Comparison of ENCODE assay signal across 1 cellular context in the genomic region with DNA sequence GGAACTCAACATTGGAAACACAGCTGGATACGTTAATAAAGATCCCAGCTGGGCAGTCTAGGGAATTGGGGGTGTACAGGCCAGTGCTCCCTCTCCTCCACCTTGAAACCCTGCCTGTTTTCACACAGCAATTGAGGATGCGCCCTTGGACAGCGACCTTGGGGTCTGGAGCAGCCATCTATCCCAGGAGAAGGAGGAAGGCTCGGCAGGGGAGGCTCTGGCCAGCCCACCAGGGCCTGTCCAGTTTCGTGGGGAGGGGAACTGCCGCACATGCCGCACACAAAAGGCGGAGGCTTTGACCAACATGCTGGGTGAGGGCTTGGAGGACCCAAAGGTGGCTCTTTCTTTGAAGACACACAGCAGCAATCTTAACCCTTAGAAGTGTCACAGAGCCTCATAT.
TF ChIP-seq lines count a peak whose summit lies in the region.

No MANE protein-coding gene starts in this region.

TF ChIP-seq in GM23338, 12 proteins besides CTCF, POLR2A, EP300 and RAD21 (continued from another document):
- TF ChIP-seq, protein P1, sequence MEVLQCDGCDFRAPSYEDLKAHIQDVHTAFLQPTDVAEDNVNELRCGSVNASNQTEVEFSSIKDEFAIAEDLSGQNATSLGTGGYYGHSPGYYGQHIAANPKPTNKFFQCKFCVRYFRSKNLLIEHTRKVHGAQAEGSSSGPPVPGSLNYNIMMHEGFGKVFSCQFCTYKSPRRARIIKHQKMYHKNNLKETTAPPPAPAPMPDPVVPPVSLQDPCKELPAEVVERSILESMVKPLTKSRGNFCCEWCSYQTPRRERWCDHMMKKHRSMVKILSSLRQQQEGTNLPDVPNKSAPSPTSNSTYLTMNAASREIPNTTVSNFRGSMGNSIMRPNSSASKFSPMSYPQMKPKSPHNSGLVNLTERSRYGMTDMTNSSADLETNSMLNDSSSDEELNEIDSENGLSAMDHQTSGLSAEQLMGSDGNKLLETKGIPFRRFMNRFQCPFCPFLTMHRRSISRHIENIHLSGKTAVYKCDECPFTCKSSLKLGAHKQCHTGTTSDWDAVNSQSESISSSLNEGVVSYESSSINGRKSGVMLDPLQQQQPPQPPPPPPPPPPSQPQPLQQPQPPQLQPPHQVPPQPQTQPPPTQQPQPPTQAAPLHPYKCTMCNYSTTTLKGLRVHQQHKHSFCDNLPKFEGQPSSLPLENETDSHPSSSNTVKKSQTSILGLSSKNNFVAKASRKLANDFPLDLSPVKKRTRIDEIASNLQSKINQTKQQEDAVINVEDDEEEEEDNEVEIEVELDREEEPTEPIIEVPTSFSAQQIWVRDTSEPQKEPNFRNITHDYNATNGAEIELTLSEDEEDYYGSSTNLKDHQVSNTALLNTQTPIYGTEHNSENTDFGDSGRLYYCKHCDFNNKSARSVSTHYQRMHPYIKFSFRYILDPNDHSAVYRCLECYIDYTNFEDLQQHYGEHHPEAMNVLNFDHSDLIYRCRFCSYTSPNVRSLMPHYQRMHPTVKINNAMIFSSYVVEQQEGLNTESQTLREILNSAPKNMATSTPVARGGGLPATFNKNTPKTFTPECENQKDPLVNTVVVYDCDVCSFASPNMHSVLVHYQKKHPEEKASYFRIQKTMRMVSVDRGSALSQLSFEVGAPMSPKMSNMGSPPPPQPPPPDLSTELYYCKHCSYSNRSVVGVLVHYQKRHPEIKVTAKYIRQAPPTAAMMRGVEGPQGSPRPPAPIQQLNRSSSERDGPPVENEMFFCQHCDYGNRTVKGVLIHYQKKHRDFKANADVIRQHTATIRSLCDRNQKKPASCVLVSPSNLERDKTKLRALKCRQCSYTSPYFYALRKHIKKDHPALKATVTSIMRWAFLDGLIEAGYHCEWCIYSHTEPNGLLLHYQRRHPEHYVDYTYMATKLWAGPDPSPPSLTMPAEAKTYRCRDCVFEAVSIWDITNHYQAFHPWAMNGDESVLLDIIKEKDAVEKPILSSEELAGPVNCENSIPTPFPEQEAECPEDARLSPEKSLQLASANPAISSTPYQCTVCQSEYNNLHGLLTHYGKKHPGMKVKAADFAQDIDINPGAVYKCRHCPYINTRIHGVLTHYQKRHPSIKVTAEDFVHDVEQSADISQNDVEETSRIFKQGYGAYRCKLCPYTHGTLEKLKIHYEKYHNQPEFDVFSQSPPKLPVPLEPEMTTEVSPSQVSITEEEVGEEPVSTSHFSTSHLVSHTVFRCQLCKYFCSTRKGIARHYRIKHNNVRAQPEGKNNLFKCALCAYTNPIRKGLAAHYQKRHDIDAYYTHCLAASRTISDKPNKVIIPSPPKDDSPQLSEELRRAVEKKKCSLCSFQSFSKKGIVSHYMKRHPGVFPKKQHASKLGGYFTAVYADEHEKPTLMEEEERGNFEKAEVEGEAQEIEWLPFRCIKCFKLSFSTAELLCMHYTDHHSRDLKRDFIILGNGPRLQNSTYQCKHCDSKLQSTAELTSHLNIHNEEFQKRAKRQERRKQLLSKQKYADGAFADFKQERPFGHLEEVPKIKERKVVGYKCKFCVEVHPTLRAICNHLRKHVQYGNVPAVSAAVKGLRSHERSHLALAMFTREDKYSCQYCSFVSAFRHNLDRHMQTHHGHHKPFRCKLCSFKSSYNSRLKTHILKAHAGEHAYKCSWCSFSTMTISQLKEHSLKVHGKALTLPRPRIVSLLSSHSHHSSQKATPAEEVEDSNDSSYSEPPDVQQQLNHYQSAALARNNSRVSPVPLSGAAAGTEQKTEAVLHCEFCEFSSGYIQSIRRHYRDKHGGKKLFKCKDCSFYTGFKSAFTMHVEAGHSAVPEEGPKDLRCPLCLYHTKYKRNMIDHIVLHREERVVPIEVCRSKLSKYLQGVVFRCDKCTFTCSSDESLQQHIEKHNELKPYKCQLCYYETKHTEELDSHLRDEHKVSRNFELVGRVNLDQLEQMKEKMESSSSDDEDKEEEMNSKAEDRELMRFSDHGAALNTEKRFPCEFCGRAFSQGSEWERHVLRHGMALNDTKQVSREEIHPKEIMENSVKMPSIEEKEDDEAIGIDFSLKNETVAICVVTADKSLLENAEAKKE (CRISPR knock-in tag; IDR thresholded peaks at IDR 0.05), result no peak
- TF ChIP-seq STAT1 (IDR thresholded peaks at IDR 0.05; ENCODE audit: unreplicated experiment) (no peak), EZH2 (IDR thresholded peaks at IDR 0.05; ENCODE audit: low read depth, unreplicated experiment) (no peak), ZNF114 (CRISPR knock-in tag; IDR thresholded peaks at IDR 0.05) (no peak), JUNB (IDR thresholded peaks at IDR 0.05; ENCODE audit: unreplicated experiment) (no peak), NANOG (IDR thresholded peaks at IDR 0.05; ENCODE audit: borderline replicate concordance) (no peak), EZH2phosphoT487 (IDR thresholded peaks at IDR 0.05; ENCODE audit: unreplicated experiment) (no peak), ZNF331 (CRISPR knock-in tag; IDR thresholded peaks at IDR 0.05; ENCODE audit: low read depth) (no peak)
- TF ChIP-seq, protein P2, sequence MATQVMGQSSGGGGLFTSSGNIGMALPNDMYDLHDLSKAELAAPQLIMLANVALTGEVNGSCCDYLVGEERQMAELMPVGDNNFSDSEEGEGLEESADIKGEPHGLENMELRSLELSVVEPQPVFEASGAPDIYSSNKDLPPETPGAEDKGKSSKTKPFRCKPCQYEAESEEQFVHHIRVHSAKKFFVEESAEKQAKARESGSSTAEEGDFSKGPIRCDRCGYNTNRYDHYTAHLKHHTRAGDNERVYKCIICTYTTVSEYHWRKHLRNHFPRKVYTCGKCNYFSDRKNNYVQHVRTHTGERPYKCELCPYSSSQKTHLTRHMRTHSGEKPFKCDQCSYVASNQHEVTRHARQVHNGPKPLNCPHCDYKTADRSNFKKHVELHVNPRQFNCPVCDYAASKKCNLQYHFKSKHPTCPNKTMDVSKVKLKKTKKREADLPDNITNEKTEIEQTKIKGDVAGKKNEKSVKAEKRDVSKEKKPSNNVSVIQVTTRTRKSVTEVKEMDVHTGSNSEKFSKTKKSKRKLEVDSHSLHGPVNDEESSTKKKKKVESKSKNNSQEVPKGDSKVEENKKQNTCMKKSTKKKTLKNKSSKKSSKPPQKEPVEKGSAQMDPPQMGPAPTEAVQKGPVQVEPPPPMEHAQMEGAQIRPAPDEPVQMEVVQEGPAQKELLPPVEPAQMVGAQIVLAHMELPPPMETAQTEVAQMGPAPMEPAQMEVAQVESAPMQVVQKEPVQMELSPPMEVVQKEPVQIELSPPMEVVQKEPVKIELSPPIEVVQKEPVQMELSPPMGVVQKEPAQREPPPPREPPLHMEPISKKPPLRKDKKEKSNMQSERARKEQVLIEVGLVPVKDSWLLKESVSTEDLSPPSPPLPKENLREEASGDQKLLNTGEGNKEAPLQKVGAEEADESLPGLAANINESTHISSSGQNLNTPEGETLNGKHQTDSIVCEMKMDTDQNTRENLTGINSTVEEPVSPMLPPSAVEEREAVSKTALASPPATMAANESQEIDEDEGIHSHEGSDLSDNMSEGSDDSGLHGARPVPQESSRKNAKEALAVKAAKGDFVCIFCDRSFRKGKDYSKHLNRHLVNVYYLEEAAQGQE (IDR thresholded peaks at IDR 0.05; ENCODE audit: unreplicated experiment), result no peak
- TF ChIP-seq, protein P3, sequence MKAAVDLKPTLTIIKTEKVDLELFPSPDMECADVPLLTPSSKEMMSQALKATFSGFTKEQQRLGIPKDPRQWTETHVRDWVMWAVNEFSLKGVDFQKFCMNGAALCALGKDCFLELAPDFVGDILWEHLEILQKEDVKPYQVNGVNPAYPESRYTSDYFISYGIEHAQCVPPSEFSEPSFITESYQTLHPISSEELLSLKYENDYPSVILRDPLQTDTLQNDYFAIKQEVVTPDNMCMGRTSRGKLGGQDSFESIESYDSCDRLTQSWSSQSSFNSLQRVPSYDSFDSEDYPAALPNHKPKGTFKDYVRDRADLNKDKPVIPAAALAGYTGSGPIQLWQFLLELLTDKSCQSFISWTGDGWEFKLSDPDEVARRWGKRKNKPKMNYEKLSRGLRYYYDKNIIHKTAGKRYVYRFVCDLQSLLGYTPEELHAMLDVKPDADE (IDR thresholded peaks at IDR 0.05), result no peak
TF ChIP-seq in GM23338: peak in this region for 0.
